Comparison of ENCODE assay signal across 23 cellular contexts in the genomic region with DNA sequence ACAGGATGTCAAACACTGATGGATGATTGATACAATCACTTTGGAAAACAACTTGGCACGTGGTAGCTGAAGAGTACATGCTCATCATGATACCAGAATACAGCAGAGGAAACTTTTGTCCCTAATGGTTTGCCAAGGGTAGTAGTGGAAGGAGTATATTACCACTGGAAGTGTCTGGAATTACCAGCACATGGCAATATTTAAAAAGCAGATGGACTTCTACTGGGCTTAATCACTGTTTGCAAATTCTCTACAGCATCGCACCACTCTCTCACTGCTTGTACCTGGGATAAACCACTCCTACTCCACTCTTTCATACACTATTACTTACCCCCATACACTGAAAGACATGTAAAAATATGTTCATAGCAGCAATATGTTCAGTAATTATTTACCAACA. TPM values are rescaled to one million over a fixed set of nuclear protein-coding genes. Genes with fewer than 3 reads are reported as not detected.
DNase-seq lines count a peak whose midpoint lies in the region; ATAC-seq, FAIRE-seq and TF ChIP-seq lines count a peak whose summit lies in the region.
"Had no signal": no experiment of that assay in that cellular context is flagged by ENCODE, and none has a peak within 500 bp of the region (broad histone marks: within the 10 kb centered on the region; RNA-seq: fewer than 3 reads in every experiment).

No MANE protein-coding gene starts in this region.

- H3K36me3 Mint-ChIP-seq in astrocyte (ENCODE audit: low read depth, unreplicated experiment) = peaks cover 4% of the 10 kb centered on the region
- peaks cover 25% of the 10 kb centered on the region for H3K36me3 Mint-ChIP-seq in activated CD8-positive, alpha-beta T cell treated with anti-CD3 and anti-CD28 coated beads for 36 hours (ENCODE audit: low read depth)

- H3K4ac ChIP-seq in IMR-90 (ENCODE audit: low read depth, low read length) = no peak overlapping the region

- H3K27ac ChIP-seq in IMR-90 (ENCODE audit: insufficient read depth, low read length) = no peak overlapping the region
- H3K27ac ChIP-seq in astrocyte (ENCODE audit: low read depth, low read length) = no peak overlapping the region
- no peak overlapping the region for H3K27ac ChIP-seq in gastroesophageal sphincter
- H3K27ac ChIP-seq: A549; BLaER1 treated with 17β-estradiol and CSF1 and Interleukin-3, amounts not matched to agents 10 nM and 100 nM had no signal

- TF ChIP-seq POLR2A in IMR-90 (IDR thresholded peaks at IDR 0.05; ENCODE audit: low read depth, low read length) (no peak), gastroesophageal sphincter (IDR thresholded peaks at IDR 0.05) (no peak)

- H3K9me1 ChIP-seq in IMR-90 (ENCODE audit: insufficient read depth, low read length) = peaks cover 7% of the 10 kb centered on the region

- H2BK120ac ChIP-seq in IMR-90 (ENCODE audit: low read depth, low read length) = no peak overlapping the region

- H3K14ac ChIP-seq in IMR-90 (replicated peaks; ENCODE audit: low read depth, low read length) = no peak overlapping the region

- no peaks in the 10 kb centered on the region for H3K27me3 Mint-ChIP-seq in astrocyte (ENCODE audit: low read depth, unreplicated experiment)
- no peaks in the 10 kb centered on the region for H3K27me3 Mint-ChIP-seq in activated CD8-positive, alpha-beta T cell treated with anti-CD3 and anti-CD28 coated beads for 36 hours
- H3K27me3 Mint-ChIP-seq: CD4-positive, alpha-beta T cell had no signal

- no peak for ATAC-seq in IMR-90 (ENCODE audit: low read depth)
- ATAC-seq in HG03565 (IDR thresholded peaks at IDR 0.05; ENCODE audit: unreplicated experiment) = no peak
- no peak for ATAC-seq in activated CD8-positive, alpha-beta T cell treated with anti-CD3 and anti-CD28 coated beads for 36 hours
- ATAC-seq in gastroesophageal sphincter = no peak
- ATAC-seq: A549 had no signal

- no peak overlapping the region for H3K56ac ChIP-seq in IMR-90 (ENCODE audit: extremely low read depth, insufficient read depth, low read length)

- intact Hi-C loops in IMR-90 (cut with micrococcal nuclease) = no loop called here
- intact Hi-C loops in activated CD8-positive, alpha-beta T cell treated with anti-CD3 and anti-CD28 coated beads for 36 hours (cut with micrococcal nuclease) = no loop called here

- no peak overlapping the region for H4K8ac ChIP-seq in IMR-90 (ENCODE audit: low read depth in 2 of 2, low read length in 2 of 2)

- no peak overlapping the region for H4K5ac ChIP-seq in IMR-90 (ENCODE audit: low read depth, low read length)

- in situ Hi-C loops in IMR-90 (cut with MboI; ENCODE audit: low sequenced_read_pairs) = no loop called here

- WGBS in IMR-90 (ENCODE audit: extremely low coverage in 2 of 2, insufficient read length in 1 of 2), 2 experiments = 100% methylated on average over 1 of the region's 2 CpGs; no CpG with 5 or more reads in 1 of the 2 experiments
- WGBS in gastroesophageal sphincter (ENCODE audit: low coverage in 1 of 2), 2 donors = 82 to 83% methylated on average over 2 of the region's 2 CpGs

- TF ChIP-seq CTCF in D721Med (IDR thresholded peaks at IDR 0.05; ENCODE audit: insufficient read depth, missing control alignments) (no peak), IMR-90 (conservative IDR thresholded peaks at IDR 0.05; ENCODE audit: low read depth, low read length) (no peak), astrocyte (IDR thresholded peaks at IDR 0.05; ENCODE audit: insufficient read depth, low read depth, low read length) (no peak), gastroesophageal sphincter (IDR thresholded peaks at IDR 0.05) (no peak)
- no peak for TF ChIP-seq CTCF in activated CD8-positive, alpha-beta T cell treated with anti-CD3 and anti-CD28 coated beads for 36 hours (IDR thresholded peaks at IDR 0.05)

- H3K27me3 ChIP-seq in IMR-90 (ENCODE audit: control insufficient read depth, insufficient read depth, low read length) = no peaks in the 10 kb centered on the region
- no peaks in the 10 kb centered on the region for H3K27me3 ChIP-seq in astrocyte (ENCODE audit: insufficient read depth, low read length)
- no peaks in the 10 kb centered on the region for H3K27me3 ChIP-seq in gastroesophageal sphincter
- H3K27me3 ChIP-seq: BE2C; BLaER1 treated with 17β-estradiol and CSF1 and Interleukin-3, amounts not matched to agents 10 nM and 100 nM had no signal

- no peak overlapping the region for H3K18ac ChIP-seq in IMR-90 (ENCODE audit: low read depth, low read length)

- H2AFZ ChIP-seq in IMR-90 (replicated peaks; ENCODE audit: low read length, poor library complexity) (no peak overlapping the region), astrocyte (ENCODE audit: low read depth, low read length) (no peak overlapping the region)

- H3K4me3 ChIP-seq in IMR-90 (ENCODE audit: insufficient read depth, low read depth, low read length) = no peak overlapping the region
- H3K4me3 ChIP-seq in astrocyte (ENCODE audit: insufficient read depth, low read depth, low read length) = no peak overlapping the region
- H3K4me3 ChIP-seq in gastroesophageal sphincter = no peak overlapping the region
- H3K4me3 ChIP-seq: A549; BLaER1 treated with 17β-estradiol and CSF1 and Interleukin-3, amounts not matched to agents 10 nM and 100 nM had no signal

- 0 out of 2 replicates have a peak overlapping the region, but pooled peaks have one; percentile 82 for H3K23ac ChIP-seq in IMR-90 (ENCODE audit: low read depth, low read length)

- H3K36me3 ChIP-seq in IMR-90 (ENCODE audit: control insufficient read depth, insufficient read depth, low read length) (peaks cover 24% of the 10 kb centered on the region), astrocyte (ENCODE audit: insufficient read depth, low read length) (peaks cover 18% of the 10 kb centered on the region), gastroesophageal sphincter (peaks cover 0 to 32% of the 10 kb centered on the region in 2 donors)

- H4K91ac ChIP-seq in IMR-90 (ENCODE audit: insufficient read depth, low read depth, low read length) = no peak overlapping the region

- H2AK9ac ChIP-seq in IMR-90 (replicated peaks; ENCODE audit: low read depth, low read length, poor library complexity) = no peak overlapping the region

- no peak overlapping the region for H2BK15ac ChIP-seq in IMR-90 (ENCODE audit: low read depth, low read length)

- H3K4me3 Mint-ChIP-seq in astrocyte (ENCODE audit: unreplicated experiment) = no peak overlapping the region
- no peak overlapping the region for H3K4me3 Mint-ChIP-seq in activated CD8-positive, alpha-beta T cell treated with anti-CD3 and anti-CD28 coated beads for 36 hours
- H3K4me3 Mint-ChIP-seq: CD14-positive monocyte; CD4-positive, alpha-beta T cell had no signal

- TF ChIP-seq EP300 in gastroesophageal sphincter (IDR thresholded peaks at IDR 0.05) = no peak

- H2BK5ac ChIP-seq in IMR-90 (ENCODE audit: low read depth, low read length, poor library complexity, severe bottlenecking) = no peak overlapping the region

- no peak overlapping the region for H2AK5ac ChIP-seq in IMR-90 (ENCODE audit: low read depth, low read length)

- no TSS peak for BruUV-seq in IMR-90 (replicated peaks; lab: Mats Ljungman, UMichigan)

- H3K79me1 ChIP-seq in IMR-90 (ENCODE audit: low read depth in 1 of 2, low read length in 2 of 2) = peaks cover 21 to 52% of the 10 kb centered on the region in 2 experiments

- no peaks in the 10 kb centered on the region for H3K9me3 Mint-ChIP-seq in astrocyte (ENCODE audit: unreplicated experiment)
- H3K9me3 Mint-ChIP-seq in activated CD8-positive, alpha-beta T cell treated with anti-CD3 and anti-CD28 coated beads for 36 hours = no peaks in the 10 kb centered on the region
- H3K9me3 Mint-ChIP-seq: CD14-positive monocyte; CD4-positive, alpha-beta T cell had no signal

- H3K4me2 ChIP-seq in IMR-90 (ENCODE audit: low read depth, low read length) (no peak overlapping the region), astrocyte (ENCODE audit: low read length) (no peak overlapping the region)
- H3K4me2 ChIP-seq: A549; BLaER1 treated with 17β-estradiol and CSF1 and Interleukin-3, amounts not matched to agents 10 nM and 100 nM had no signal

- CTCF ChIA-PET in IMR-90 (lab: Yijun Ruan, JAX) = no interaction called here
- CTCF ChIA-PET in activated CD8-positive, alpha-beta T cell treated with anti-CD3 and anti-CD28 coated beads for 36 hours (lab: Charles Lee) = no interaction called here

- DNase-seq in D721Med (ENCODE audit: insufficient read length, low spot score) (no peak), IMR-90 (no peak), astrocyte (ENCODE audit: low read depth) (no peak), urothelium cell line (ENCODE audit: low spot score) (no peak)
- DNase-seq in activated CD8-positive, alpha-beta T cell treated with anti-CD3 and anti-CD28 coated beads for 36 hours = no peak
- DNase-seq: 8988T; ACHN; AML-193; BE2C; Calu3; CD4-positive, alpha-beta T cell; COR-L47; DMS153; DND-41; GOT3; H7; HCEC 1CT had no signal

- H3K9me3 ChIP-seq in IMR-90 (ENCODE audit: control insufficient read depth, insufficient read depth, low read length) (no peaks in the 10 kb centered on the region), astrocyte (ENCODE audit: insufficient read depth, low read depth, low read length) (no peaks in the 10 kb centered on the region), gastroesophageal sphincter (no peaks in the 10 kb centered on the region)
- H3K9me3 ChIP-seq: A549, BE2C had no signal

- H3K9ac ChIP-seq in IMR-90 (ENCODE audit: low read depth, low read length) (no peak overlapping the region), astrocyte (ENCODE audit: low read length) (no peak overlapping the region)
- H3K9ac ChIP-seq: BLaER1 treated with 17β-estradiol and CSF1 and Interleukin-3, amounts not matched to agents 10 nM and 100 nM had no signal

- peaks cover 2% of the 10 kb centered on the region for H3K4me1 Mint-ChIP-seq in astrocyte (ENCODE audit: low read depth, unreplicated experiment)
- no peaks in the 10 kb centered on the region for H3K4me1 Mint-ChIP-seq in activated CD8-positive, alpha-beta T cell treated with anti-CD3 and anti-CD28 coated beads for 36 hours (ENCODE audit: low read depth)
- H3K4me1 Mint-ChIP-seq: CD14-positive monocyte had no signal

- H3K27ac Mint-ChIP-seq in astrocyte (ENCODE audit: unreplicated experiment) = no peak overlapping the region
- no peak overlapping the region for H3K27ac Mint-ChIP-seq in activated CD8-positive, alpha-beta T cell treated with anti-CD3 and anti-CD28 coated beads for 36 hours
- H3K27ac Mint-ChIP-seq: CD4-positive, alpha-beta T cell had no signal

- dilution Hi-C loops in IMR-90 (cut with HindIII; ENCODE audit: low sequenced_read_pairs, unreplicated experiment) = no loop called here

- no peak for TF ChIP-seq RAD21 in IMR-90 (IDR thresholded peaks at IDR 0.05; ENCODE audit: low read length)

- H3K79me2 ChIP-seq in astrocyte (ENCODE audit: insufficient read depth, low read length) = no peaks in the 10 kb centered on the region

- H3K4me1 ChIP-seq in IMR-90 (ENCODE audit: control insufficient read depth, insufficient read depth, low read length) = peaks cover 6% of the 10 kb centered on the region
- peaks cover 5% of the 10 kb centered on the region for H3K4me1 ChIP-seq in astrocyte (ENCODE audit: insufficient read depth, low read length)
- peaks cover 0 to 4% (median 0%) of the 10 kb centered on the region in 3 donors for H3K4me1 ChIP-seq in gastroesophageal sphincter
- H3K4me1 ChIP-seq: BE2C; BLaER1 treated with 17β-estradiol and CSF1 and Interleukin-3, amounts not matched to agents 10 nM and 100 nM had no signal

- POLR2A ChIA-PET in IMR-90 (lab: Charles Lee; ENCODE audit: unreplicated experiment) = no interaction called here
- POLR2A ChIA-PET in activated CD8-positive, alpha-beta T cell treated with anti-CD3 and anti-CD28 coated beads for 36 hours (lab: Charles Lee) = no interaction called here

- no peak overlapping the region for H2BK20ac ChIP-seq in IMR-90 (ENCODE audit: low read depth, low read length)

- peaks cover 53% of the 10 kb centered on the region for H4K20me1 ChIP-seq in IMR-90 (ENCODE audit: insufficient read depth, low read length)
- H4K20me1 ChIP-seq in astrocyte (ENCODE audit: insufficient read depth, low read length) = peaks cover 36% of the 10 kb centered on the region

- FAIRE-seq in D721Med (lab: Jason Lieb, UNC) (peak; percentile 38), astrocyte (lab: Jason Lieb, UNC) (peak; percentile 23), urothelium cell line (lab: Jason Lieb, UNC) (peak; percentile 69)
- FAIRE-seq: A549, GM12892 had no signal

RNA-seq across cellular contexts. Expression of gene GP5, which starts 19.6 kb away (rescaled TPM):
- total RNA-seq in IMR-90 (2012; rRNA removed) (under 0.01 TPM in 2 replicates), astrocyte (0.10 TPM in 1 of 2 replicates, not detected in the other), gastroesophageal sphincter (under 1 TPM in 1 of 4 donors, not detected in 3; 0.31 TPM)
- 0.12 and 0.16 TPM in 2 replicates for polyA plus RNA-seq in IMR-90 (2012; rRNA removed)
- polyA plus RNA-seq in IMR-90 (2012; cell fraction: cytosol; rRNA removed) = 0.01 and 0.09 TPM in 2 replicates
- polyA plus RNA-seq in IMR-90 (2012; cell fraction: nucleus; rRNA removed; ENCODE audit: low replicate concordance) = 0.34 and 0.40 TPM in 2 replicates
- under 1 TPM; 0.72 to 0.83 TPM for total RNA-seq in activated CD8-positive, alpha-beta T cell treated with anti-CD3 and anti-CD28 coated beads for 36 hours
- total RNA-seq: H7 had no signal
- polyA plus RNA-seq: A549 had no signal

RNA-seq across cellular contexts. Expression of gene LRRC15, which starts 49.1 kb away (rescaled TPM):
- total RNA-seq in IMR-90 (2012; rRNA removed) (2.5 and 3.3 TPM in 2 replicates), astrocyte (1.3 and 1.4 TPM in 2 replicates), gastroesophageal sphincter (under 1 TPM in 3 of 4 donors, not detected in 1; 0.42 to 0.67 (median 0.49) TPM)
- polyA plus RNA-seq in IMR-90 (2012; rRNA removed) = 9.0 and 9.7 TPM in 2 replicates
- polyA plus RNA-seq in IMR-90 (2012; cell fraction: cytosol; rRNA removed) = 3.9 and 6.9 TPM in 2 replicates
- 4.2 TPM in 2 replicates for polyA plus RNA-seq in IMR-90 (2012; cell fraction: nucleus; rRNA removed; ENCODE audit: low replicate concordance)
- not detected for total RNA-seq in activated CD8-positive, alpha-beta T cell treated with anti-CD3 and anti-CD28 coated beads for 36 hours
- total RNA-seq: Calu3; CD4-positive, alpha-beta T cell had no signal
- polyA plus RNA-seq: CD14-positive monocyte had no signal
